Comparison of ENCODE assay signal across 8 cellular contexts in genomic region chr12:6384499-6385436, GRCh38. TPM values are rescaled to one million over a fixed set of nuclear protein-coding genes. Genes with fewer than 3 reads are reported as not detected.
DNase-seq lines count a peak whose midpoint lies in the region; ATAC-seq, FAIRE-seq and TF ChIP-seq lines count a peak whose summit lies in the region.

No MANE protein-coding gene starts in this region.

- CTCF ChIA-PET in K562 (lab: Yijun Ruan, JAX; ENCODE audit: low intra/inter-chr PET ratio): no interaction called here

- no peaks in the 10 kb centered on the region for H3K9me1 ChIP-seq in K562 (ENCODE audit: control insufficient read depth, insufficient read depth, low read length)

- peak overlapping the region in 1 of 2 donors; percentile 25 for H3K4me3 Mint-ChIP-seq in stimulated activated naive CD8-positive, alpha-beta T cell treated with anti-CD3 and anti-CD28 coated beads, Interleukin-15, amount 100 ng/mL, for 72 hours
- H3K4me3 Mint-ChIP-seq in activated T-helper 17 cell treated with anti-CD3 and anti-CD28 coated beads, Interleukin-2, amount 50 U/mL, for 72 hours: no peak overlapping the region

- TF ChIP-seq POLR2A in K562 (conservative IDR thresholded peaks at IDR 0.05): no peak

- H3K27ac ChIP-seq in K562 (ENCODE audit: extremely low read depth, low read depth, low read length): peak overlapping the region; percentile 94

- H3K4me1 ChIP-seq in K562 (replicated peaks in 1 of 2; ENCODE audit: control insufficient read depth in 2 of 2, insufficient read depth in 2 of 2, low read length in 2 of 2): peaks cover 10 to 40% of the 10 kb centered on the region in 2 experiments; a peak in 4 of 5 replicates

- H3K9ac ChIP-seq in K562 (ENCODE audit: insufficient read depth in 1 of 2, low read depth in 2 of 2, low read length in 2 of 2): peak overlapping the region; percentile 93 to 99

- no peaks in the 10 kb centered on the region for H3K9me3 Mint-ChIP-seq in stimulated activated naive CD8-positive, alpha-beta T cell treated with anti-CD3 and anti-CD28 coated beads, Interleukin-15, amount 100 ng/mL, for 72 hours
- H3K9me3 Mint-ChIP-seq in activated T-helper 17 cell treated with anti-CD3 and anti-CD28 coated beads, Interleukin-2, amount 50 U/mL, for 72 hours: no peaks in the 10 kb centered on the region

- H3K4me2 ChIP-seq in K562 (ENCODE audit: insufficient read depth, low read length): peak overlapping the region; percentile 93

- FAIRE-seq in K562 (lab: Jason Lieb, UNC): peak; percentile 48

- peak; percentile 22 for DNase-seq in GM13977 (ENCODE audit: low spot score)
- DNase-seq in K562 (ENCODE audit: extremely low read depth in 1 of 4, low spot score in 3 of 4): peak; percentile 40 to 66 (median 54)
- no peak for DNase-seq in kidney epithelial cell (ENCODE audit: low read depth)
- DNase-seq in stimulated activated naive CD8-positive, alpha-beta T cell treated with anti-CD3 and anti-CD28 coated beads, Interleukin-15, amount 100 ng/mL, for 72 hours: no peak
- no peak for DNase-seq in NCI-H2081 (lab: John Stamatoyannopoulos, UW)
- no peak for DNase-seq in NCI-H1694 (lab: John Stamatoyannopoulos, UW)

- intact Hi-C loops in K562 (cut with micrococcal nuclease): no loop called here

- peaks cover 12% of the 10 kb centered on the region for H3K4me1 Mint-ChIP-seq in stimulated activated naive CD8-positive, alpha-beta T cell treated with anti-CD3 and anti-CD28 coated beads, Interleukin-15, amount 100 ng/mL, for 72 hours
- peaks cover 3% of the 10 kb centered on the region for H3K4me1 Mint-ChIP-seq in activated T-helper 17 cell treated with anti-CD3 and anti-CD28 coated beads, Interleukin-2, amount 50 U/mL, for 72 hours

- TF ChIP-seq EP300 in K562 (IDR thresholded peaks at IDR 0.05; ENCODE audit: low read length): no peak

- H3K4me3 ChIP-seq in K562: peak overlapping the region; percentile 74
- peak overlapping the region; percentile 52 for H3K4me3 ChIP-seq in kidney epithelial cell (ENCODE audit: low read depth, low read length)

- TSS peak; percentile 37 for BruUV-seq in K562 (replicated peaks; lab: Mats Ljungman, UMichigan)

- no peaks in the 10 kb centered on the region for H3K27me3 ChIP-seq in K562 (ENCODE audit: control insufficient read depth in 2 of 2, insufficient read depth in 2 of 2, low read length in 2 of 2)
- H3K27me3 ChIP-seq in kidney epithelial cell (ENCODE audit: control insufficient read depth, insufficient read depth, low read length): no peaks in the 10 kb centered on the region

- POLR2A ChIA-PET in K562 (lab: Yijun Ruan, JAX): interaction anchor here (0.6 to 3.8 kb wide), 6 partner anchors 8 to 58 kb away, joined by 3 to 15 read pairs (median 4); partner anchors contain the start of gene SCNN1A

- no peak for TF ChIP-seq RAD21 in K562 (CRISPR knock-in tag; conservative IDR thresholded peaks at IDR 0.05 in 1 of 2, IDR thresholded peaks at IDR 0.05 in 1 of 2)

- TF ChIP-seq CTCF in GM13977 (IDR thresholded peaks at IDR 0.05; ENCODE audit: extremely low read depth, insufficient read depth, missing control alignments) (no peak), K562 (IDR thresholded peaks at IDR 0.05 in 2 of 3, conservative IDR thresholded peaks at IDR 0.05 in 1 of 3; ENCODE audit: insufficient read depth in 2 of 3, low read depth in 1 of 3, low read length in 3 of 3) (no peak), kidney epithelial cell (IDR thresholded peaks at IDR 0.05; ENCODE audit: insufficient read depth, low read length, poor library complexity, severe bottlenecking) (no peak)

- 8% methylated on average over 30 of the region's 36 CpGs for WGBS in K562 (ENCODE audit: insufficient coverage, low coverage, missing lambda C conversion rate)

- H3K27ac Mint-ChIP-seq in stimulated activated naive CD8-positive, alpha-beta T cell treated with anti-CD3 and anti-CD28 coated beads, Interleukin-15, amount 100 ng/mL, for 72 hours: peak overlapping the region; percentile 61 to 75
- H3K27ac Mint-ChIP-seq in activated T-helper 17 cell treated with anti-CD3 and anti-CD28 coated beads, Interleukin-2, amount 50 U/mL, for 72 hours: no peak overlapping the region

- peaks cover 29% of the 10 kb centered on the region for H3K27me3 Mint-ChIP-seq in stimulated activated naive CD8-positive, alpha-beta T cell treated with anti-CD3 and anti-CD28 coated beads, Interleukin-15, amount 100 ng/mL, for 72 hours
- H3K27me3 Mint-ChIP-seq in activated T-helper 17 cell treated with anti-CD3 and anti-CD28 coated beads, Interleukin-2, amount 50 U/mL, for 72 hours: peaks cover 9% of the 10 kb centered on the region

- no peaks in the 10 kb centered on the region for H3K9me3 ChIP-seq in K562 (replicated peaks; ENCODE audit: control insufficient read depth, insufficient read depth, low read depth, low read length)

- no peaks in the 10 kb centered on the region for H4K20me1 ChIP-seq in K562 (replicated peaks; ENCODE audit: control insufficient read depth, insufficient read depth, low read length)

- peaks cover 46% of the 10 kb centered on the region for H3K36me3 ChIP-seq in K562 (ENCODE audit: control insufficient read depth, insufficient read depth, low read length)
- no peaks in the 10 kb centered on the region for H3K36me3 ChIP-seq in kidney epithelial cell (ENCODE audit: control insufficient read depth, insufficient read depth, low read length)

- ATAC-seq in K562 (peak; percentile 57), HG03565 (IDR thresholded peaks at IDR 0.05; ENCODE audit: unreplicated experiment) (no peak)
- no peak for ATAC-seq in stimulated activated naive CD8-positive, alpha-beta T cell treated with anti-CD3 and anti-CD28 coated beads, Interleukin-15, amount 100 ng/mL, for 72 hours
- ATAC-seq in activated T-helper 17 cell treated with anti-CD3 and anti-CD28 coated beads, Interleukin-2, amount 50 U/mL, for 72 hours (replicated peaks): no peak

- peaks cover 29% of the 10 kb centered on the region for H3K79me2 ChIP-seq in K562 (ENCODE audit: control insufficient read depth, insufficient read depth, low read length)

- H2AFZ ChIP-seq in K562 (ENCODE audit: low read depth, low read length): peak overlapping the region; percentile 91

- in situ Hi-C loops in GM13977 (cut with MboI; ENCODE audit: low pct_unique_long_range_greater_than_20kb, low sequenced_read_pairs, unreplicated experiment) (no loop called here), K562 (cut with MboI) (no loop called here)

- no peaks in the 10 kb centered on the region for H3K36me3 Mint-ChIP-seq in activated T-helper 17 cell treated with anti-CD3 and anti-CD28 coated beads, Interleukin-2, amount 50 U/mL, for 72 hours (ENCODE audit: low read depth)

RNA-seq across cellular contexts. Expression of gene LTBR, which starts 0.8 kb away (rescaled TPM):
- total RNA-seq in K562 (2011; cell fraction: chromatin; rRNA removed; ENCODE audit: low replicate concordance): 66.4 and 105 TPM in 2 replicates
- 71.7 and 95.4 TPM in 2 replicates for total RNA-seq in K562 (2011; cell fraction: nucleolus; rRNA removed)
- 76.0 and 142 TPM in 2 replicates for total RNA-seq in K562 (2011; cell fraction: nucleoplasm; rRNA removed)
- 43.2 and 68.2 TPM in 2 replicates for total RNA-seq in K562 (2014; rRNA removed)
- 16.5 and 20.4 TPM in 2 replicates for total RNA-seq in K562 (2014; rRNA removed; fragmentation: Illumina TruSeq; extraction: Trizol)
- total RNA-seq in K562 (2015; rRNA removed; fragmentation: Illumina TruSeq; extraction: Trizol): 31.9 and 35.3 TPM in 2 replicates
- total RNA-seq in K562 (2021): 65.0 and 67.2 TPM in 2 replicates
- polyA plus RNA-seq in K562 (2011; rRNA removed): 15.4 and 28.2 TPM in 2 replicates
- polyA plus RNA-seq in K562 (2011; cell fraction: cytosol; rRNA removed): 23.6 and 45.6 TPM in 2 replicates
- 43.1 and 75.7 TPM in 2 replicates for polyA plus RNA-seq in K562 (2011; cell fraction: nucleus; rRNA removed)
- 42.3 and 70.3 TPM in 2 replicates for polyA plus RNA-seq in K562 (2012)
- 61.8 and 69.0 TPM in 2 replicates for polyA plus RNA-seq in K562 (2014; fragmentation: Illumina TruSeq; extraction: Trizol)
- 1 to 10 TPM in 1 of 2 experiments, under 1 TPM in 1; 0.96 to 1.7 TPM for polyA plus RNA-seq in K562 (2014; fragmentation: Nextera tagmentation; extraction: Ambion mirVana)
- polyA plus RNA-seq in K562 (2014; rRNA removed): 46.6 and 54.1 TPM in 2 replicates
- polyA minus RNA-seq in K562 (2011; rRNA and poly(A)+ RNA removed): 9.9 and 11.4 TPM in 2 replicates
- polyA minus RNA-seq in K562 (2011; cell fraction: cytosol; rRNA and poly(A)+ RNA removed): 17.1 and 33.1 TPM in 2 replicates
- polyA minus RNA-seq in K562 (2011; cell fraction: nucleus; rRNA and poly(A)+ RNA removed): 18.0 and 21.8 TPM in 2 replicates
- 134 and 219 TPM in 2 replicates for total RNA-seq in kidney epithelial cell
- total RNA-seq in activated T-helper 17 cell treated with anti-CD3 and anti-CD28 coated beads, Interleukin-2, amount 50 U/mL, for 72 hours: under 1 TPM; 0.56 to 0.61 TPM

RNA-seq across cellular contexts. Expression of gene SCNN1A, which starts 9.4 kb away (rescaled TPM):
- 0.23 and 0.32 TPM in 2 replicates for total RNA-seq in K562 (2011; cell fraction: chromatin; rRNA removed; ENCODE audit: low replicate concordance)
- not detected in 2 replicates for total RNA-seq in K562 (2011; cell fraction: nucleolus; rRNA removed)
- total RNA-seq in K562 (2011; cell fraction: nucleoplasm; rRNA removed): not detected in 2 replicates
- total RNA-seq in K562 (2014; rRNA removed): not detected in 2 replicates
- not detected in 2 replicates for total RNA-seq in K562 (2014; rRNA removed; fragmentation: Illumina TruSeq; extraction: Trizol)
- not detected in 2 replicates for total RNA-seq in K562 (2015; rRNA removed; fragmentation: Illumina TruSeq; extraction: Trizol)
- 0.34 and 0.49 TPM in 2 replicates for total RNA-seq in K562 (2021)
- 0.12 and 0.31 TPM in 2 replicates for polyA plus RNA-seq in K562 (2011; rRNA removed)
- 0.06 and 0.16 TPM in 2 replicates for polyA plus RNA-seq in K562 (2011; cell fraction: cytosol; rRNA removed)
- 0.18 and 0.58 TPM in 2 replicates for polyA plus RNA-seq in K562 (2011; cell fraction: nucleus; rRNA removed)
- 0.14 TPM in 1 of 2 replicates, not detected in the other for polyA plus RNA-seq in K562 (2012)
- polyA plus RNA-seq in K562 (2014; fragmentation: Illumina TruSeq; extraction: Trizol): 0.33 TPM in 1 of 2 replicates, not detected in the other
- under 1 TPM in 1 of 2 experiments, not detected in 1; 0.15 TPM for polyA plus RNA-seq in K562 (2014; fragmentation: Nextera tagmentation; extraction: Ambion mirVana)
- polyA plus RNA-seq in K562 (2014; rRNA removed): not detected in 2 replicates
- 0.60 TPM in 1 of 2 replicates, not detected in the other for polyA minus RNA-seq in K562 (2011; rRNA and poly(A)+ RNA removed)
- polyA minus RNA-seq in K562 (2011; cell fraction: cytosol; rRNA and poly(A)+ RNA removed): not detected in 2 replicates
- polyA minus RNA-seq in K562 (2011; cell fraction: nucleus; rRNA and poly(A)+ RNA removed): not detected in 2 replicates
- total RNA-seq in kidney epithelial cell: 10.4 and 11.1 TPM in 2 replicates
- 1 to 10 TPM in 1 of 2 donors, not detected in 1; 1.6 TPM for total RNA-seq in activated T-helper 17 cell treated with anti-CD3 and anti-CD28 coated beads, Interleukin-2, amount 50 U/mL, for 72 hours

RNA-seq across cellular contexts. Expression of gene TNFRSF1A, which starts 42.9 kb away (rescaled TPM):
- total RNA-seq in K562 (2011; cell fraction: chromatin; rRNA removed; ENCODE audit: low replicate concordance): 73.3 and 150 TPM in 2 replicates
- 101 and 137 TPM in 2 replicates for total RNA-seq in K562 (2011; cell fraction: nucleolus; rRNA removed)
- 118 and 145 TPM in 2 replicates for total RNA-seq in K562 (2011; cell fraction: nucleoplasm; rRNA removed)
- total RNA-seq in K562 (2014; rRNA removed) (34.6 and 43.5 TPM in 2 replicates), K562 (2014; rRNA removed; fragmentation: Illumina TruSeq; extraction: Trizol) (18.3 and 22.0 TPM in 2 replicates), K562 (2015; rRNA removed; fragmentation: Illumina TruSeq; extraction: Trizol) (31.1 and 33.0 TPM in 2 replicates), K562 (2021) (29.8 and 37.7 TPM in 2 replicates), kidney epithelial cell (115 and 143 TPM in 2 replicates)
- polyA plus RNA-seq in K562 (2011; rRNA removed) (27.2 and 30.0 TPM in 2 replicates), K562 (2014; fragmentation: Illumina TruSeq; extraction: Trizol) (38.2 and 57.7 TPM in 2 replicates), K562 (2014; fragmentation: Nextera tagmentation; extraction: Ambion mirVana) (under 1 TPM; 0.76 to 0.89 TPM), K562 (2014; rRNA removed) (22.0 and 22.5 TPM in 2 replicates)
- polyA plus RNA-seq in K562 (2011; cell fraction: cytosol; rRNA removed): 26.1 and 32.9 TPM in 2 replicates
- polyA plus RNA-seq in K562 (2011; cell fraction: nucleus; rRNA removed): 38.9 and 53.1 TPM in 2 replicates
- 28.5 and 42.0 TPM in 2 replicates for polyA plus RNA-seq in K562 (2012)
- polyA minus RNA-seq in K562 (2011; rRNA and poly(A)+ RNA removed): 31.2 and 34.3 TPM in 2 replicates
- 42.9 and 43.0 TPM in 2 replicates for polyA minus RNA-seq in K562 (2011; cell fraction: cytosol; rRNA and poly(A)+ RNA removed)
- 33.1 and 33.2 TPM in 2 replicates for polyA minus RNA-seq in K562 (2011; cell fraction: nucleus; rRNA and poly(A)+ RNA removed)
- total RNA-seq in activated T-helper 17 cell treated with anti-CD3 and anti-CD28 coated beads, Interleukin-2, amount 50 U/mL, for 72 hours: 10 to 100 TPM; 42.1 to 74.1 TPM

RNA-seq across cellular contexts. Expression of gene CD27, which starts 60.0 kb away (rescaled TPM):
- not detected in 2 replicates for total RNA-seq in K562 (2011; cell fraction: chromatin; rRNA removed; ENCODE audit: low replicate concordance)
- total RNA-seq in K562 (2011; cell fraction: nucleolus; rRNA removed): not detected in 2 replicates
- total RNA-seq in K562 (2011; cell fraction: nucleoplasm; rRNA removed): not detected in 2 replicates
- total RNA-seq in K562 (2014; rRNA removed): not detected in 2 replicates
- total RNA-seq in K562 (2014; rRNA removed; fragmentation: Illumina TruSeq; extraction: Trizol): not detected in 2 replicates
- not detected in 2 replicates for total RNA-seq in K562 (2015; rRNA removed; fragmentation: Illumina TruSeq; extraction: Trizol)
- 0.18 and 0.24 TPM in 2 replicates for total RNA-seq in K562 (2021)
- not detected in 2 replicates for polyA plus RNA-seq in K562 (2011; rRNA removed)
- not detected in 2 replicates for polyA plus RNA-seq in K562 (2011; cell fraction: cytosol; rRNA removed)
- polyA plus RNA-seq in K562 (2011; cell fraction: nucleus; rRNA removed): not detected in 2 replicates
- 0.10 TPM in 1 of 2 replicates, not detected in the other for polyA plus RNA-seq in K562 (2012)
- polyA plus RNA-seq in K562 (2014; fragmentation: Illumina TruSeq; extraction: Trizol): not detected in 2 replicates
- polyA plus RNA-seq in K562 (2014; fragmentation: Nextera tagmentation; extraction: Ambion mirVana): not detected
- polyA plus RNA-seq in K562 (2014; rRNA removed): not detected in 2 replicates
- not detected in 2 replicates for polyA minus RNA-seq in K562 (2011; rRNA and poly(A)+ RNA removed)
- polyA minus RNA-seq in K562 (2011; cell fraction: cytosol; rRNA and poly(A)+ RNA removed): not detected in 2 replicates
- polyA minus RNA-seq in K562 (2011; cell fraction: nucleus; rRNA and poly(A)+ RNA removed): not detected in 2 replicates
- not detected in 2 replicates for total RNA-seq in kidney epithelial cell
- 10 to 100 TPM; 21.1 to 42.1 TPM for total RNA-seq in activated T-helper 17 cell treated with anti-CD3 and anti-CD28 coated beads, Interleukin-2, amount 50 U/mL, for 72 hours

Comparison
In these comparisons a context has a peak if more than half of its experiments do, and no peak if none do; other contexts are left out.
1. DNase-seq: peak in GM13977 (single experiment) and K562 (4 of 4); none in kidney epithelial cell (single experiment), stimulated activated naive CD8-positive, alpha-beta T cell treated with anti-CD3 and anti-CD28 coated beads, Interleukin-15, amount 100 ng/mL, for 72 hours (0 of 2), NCI-H2081 (0 of 2) and NCI-H1694 (single experiment).
2. RNA of gene LTBR, which starts 0.8 kb away (total RNA-seq): 134 to 219 TPM in kidney epithelial cell and 16.5 to 142 TPM in K562; 0.56 to 0.61 TPM in activated T-helper 17 cell treated with anti-CD3 and anti-CD28 coated beads, Interleukin-2, amount 50 U/mL, for 72 hours; every median in the first group is over 10 times any median in the second.